Comparison of ENCODE assay signal across 12 cellular contexts in genomic region chr1:200930285-200930684, GRCh38. TPM values are rescaled to one million over a fixed set of nuclear protein-coding genes. Genes with fewer than 3 reads are reported as not detected.
"Had no signal": no experiment of that assay in that cellular context is flagged by ENCODE, and none has a peak within 500 bp of the region (broad histone marks: within the 10 kb centered on the region; RNA-seq: fewer than 3 reads in every experiment).

No MANE protein-coding gene starts in this region.

RNA-seq across cellular contexts. Expression of gene INAVA, which starts 35.6 kb away (rescaled TPM):
- total RNA-seq: OCI-LY7, Right ventricle myocardium inferior, Right ventricle myocardium superior, SK-MEL-5 had no signal

RNA-seq across cellular contexts. Expression of gene GPR25, which starts 57.5 kb away (rescaled TPM):
- total RNA-seq: NCI-H460, OCI-LY7, PC-3, PC-9, Peyer's patch, Right ventricle myocardium inferior, Right ventricle myocardium superior, RPMI7951, SJCRH30, SJSA1, SK-MEL-5 had no signal
- polyA plus RNA-seq: SK-N-SH had no signal
